Comparison of ENCODE assay signal across 14 cellular contexts in genomic region chr7:94556028-94556427, GRCh38. TPM values are rescaled to one million over a fixed set of nuclear protein-coding genes. Genes with fewer than 3 reads are reported as not detected.
DNase-seq lines count a peak whose midpoint lies in the region; ATAC-seq and TF ChIP-seq lines count a peak whose summit lies in the region.
"Had no signal": no experiment of that assay in that cellular context is flagged by ENCODE, and none has a peak within 500 bp of the region (broad histone marks: within the 10 kb centered on the region; RNA-seq: fewer than 3 reads in every experiment).

No MANE protein-coding gene starts in this region.

- H3K27me3 ChIP-seq in SU-DHL-6 (ENCODE audit: low read length) (no peaks in the 10 kb centered on the region), GM23248 (replicated peaks; ENCODE audit: insufficient read depth) (no peaks in the 10 kb centered on the region)
- H3K27me3 ChIP-seq: cardiac muscle cell had no signal

- H3K27me3 Mint-ChIP-seq in activated CD4-positive, alpha-beta T cell treated with anti-CD3 and anti-CD28 coated beads, Interleukin-2, amount 10 ng/mL, durations not matched to agents 24 days and 14 days, result no peaks in the 10 kb centered on the region
- H3K27me3 Mint-ChIP-seq: T-cell had no signal

- H3K27ac ChIP-seq in SU-DHL-6 (ENCODE audit: low read depth, low read length), result peak overlapping the region; percentile 51
- H3K27ac ChIP-seq in GM23248, result no peak overlapping the region
- H3K27ac ChIP-seq: cardiac muscle cell, PC-9 had no signal

- H3K4me2 ChIP-seq in SU-DHL-6 (ENCODE audit: low read depth, low read length, poor library complexity, severe bottlenecking), result peak overlapping the region; percentile 39
- H3K4me2 ChIP-seq in GM23248 (ENCODE audit: unreplicated experiment), result no peak overlapping the region
- H3K4me2 ChIP-seq: PC-9 had no signal

- peaks cover 5% of the 10 kb centered on the region; the same call in 1 of the 2 replicates for H3K36me3 ChIP-seq in SU-DHL-6 (ENCODE audit: low read length)
- H3K36me3 ChIP-seq in GM23248 (ENCODE audit: low read depth), result no peaks in the 10 kb centered on the region; the same call in 1 of the 2 replicates

- H3K4me1 Mint-ChIP-seq in activated CD4-positive, alpha-beta T cell treated with anti-CD3 and anti-CD28 coated beads, Interleukin-2, amount 10 ng/mL, durations not matched to agents 24 days and 14 days, result no peaks in the 10 kb centered on the region
- H3K4me1 Mint-ChIP-seq: T-cell had no signal

- H3K9me3 Mint-ChIP-seq in activated CD4-positive, alpha-beta T cell treated with anti-CD3 and anti-CD28 coated beads, Interleukin-2, amount 10 ng/mL, durations not matched to agents 24 days and 14 days, result peaks cover 3% of the 10 kb centered on the region
- H3K9me3 Mint-ChIP-seq: T-cell had no signal

- in situ Hi-C loops in GM23248 (cut with MboI), result no loop called here

- H3K9me3 ChIP-seq in SU-DHL-6 (ENCODE audit: insufficient read depth, low read length) (no peaks in the 10 kb centered on the region), GM23248 (ENCODE audit: low read depth) (no peaks in the 10 kb centered on the region)

- no peak overlapping the region for H3K4me3 ChIP-seq in SU-DHL-6 (ENCODE audit: insufficient read depth, low read length, poor library complexity, severe bottlenecking)
- no peak overlapping the region for H3K4me3 ChIP-seq in GM23248
- H3K4me3 ChIP-seq: cardiac muscle cell, PC-9 had no signal

- 76 to 84% methylated on average over 2 of the region's 2 CpGs for WGBS in GM23248 (ENCODE audit: low coverage in 1 of 2, low lambda C conversion rate in 2 of 2, missing lambda C conversion rate in 2 of 2), 2 experiments

- H3K4me1 ChIP-seq in GM23248 (ENCODE audit: insufficient read depth), result no peaks in the 10 kb centered on the region

- H3K36me3 Mint-ChIP-seq in activated CD4-positive, alpha-beta T cell treated with anti-CD3 and anti-CD28 coated beads, Interleukin-2, amount 10 ng/mL, durations not matched to agents 24 days and 14 days (ENCODE audit: low read depth), result peaks cover 21% of the 10 kb centered on the region

- intact Hi-C loops in activated CD4-positive, alpha-beta T cell treated with anti-CD3 and anti-CD28 coated beads, Interleukin-2, amount 10 ng/mL, durations not matched to agents 24 days and 14 days (cut with micrococcal nuclease), result no loop called here

- H3K79me2 ChIP-seq in SU-DHL-6 (ENCODE audit: insufficient read depth, low read length) (no peaks in the 10 kb centered on the region), GM23248 (ENCODE audit: insufficient read depth) (no peaks in the 10 kb centered on the region)

- H3K27ac Mint-ChIP-seq in activated CD4-positive, alpha-beta T cell treated with anti-CD3 and anti-CD28 coated beads, Interleukin-2, amount 10 ng/mL, durations not matched to agents 24 days and 14 days, result no peak overlapping the region
- H3K27ac Mint-ChIP-seq: T-cell had no signal

- H2AFZ ChIP-seq in SU-DHL-6 (ENCODE audit: low read depth, low read length, severe bottlenecking) (no peak overlapping the region), GM23248 (no peak overlapping the region)
- H2AFZ ChIP-seq: PC-9 had no signal

- no peak for DNase-seq in activated CD4-positive, alpha-beta T cell treated with anti-CD3 and anti-CD28 coated beads, Interleukin-2, amount 10 ng/mL, durations not matched to agents 24 days and 14 days
- DNase-seq in GM23248 (no peak), GM19238 (ENCODE audit: insufficient read length, low spot score) (no peak), DMS114 treated with DMSO at 0.1 percent for 48 hours (lab: John Stamatoyannopoulos, UW; ENCODE audit: unreplicated experiment) (no peak)
- DNase-seq: activated CD4-positive, alpha-beta T cell treated with anti-CD3 and anti-CD28 coated beads, Interleukin-2, amount 50 U/mL, for 4 hours; C1 segment of cervical spinal cord; left cardiac atrium; PC-9; T-cell had no signal

- H3K9me2 ChIP-seq in SU-DHL-6 (replicated peaks; ENCODE audit: insufficient read depth, low read length), result no peaks in the 10 kb centered on the region
- H3K9me2 ChIP-seq in GM23248 (ENCODE audit: insufficient read depth), result no peaks in the 10 kb centered on the region

- H3K9ac ChIP-seq in SU-DHL-6 (ENCODE audit: low read length), result no peak overlapping the region
- no peak overlapping the region for H3K9ac ChIP-seq in GM23248

- no peaks in the 10 kb centered on the region for H4K20me1 ChIP-seq in SU-DHL-6 (ENCODE audit: low read depth, low read length)
- H4K20me1 ChIP-seq in GM23248 (ENCODE audit: insufficient read depth), result no peaks in the 10 kb centered on the region

- ATAC-seq in GM18511 (IDR thresholded peaks at IDR 0.05; ENCODE audit: unreplicated experiment) (peak; percentile 92), GM21447 (IDR thresholded peaks at IDR 0.05; ENCODE audit: unreplicated experiment) (peak; percentile 79), HG03103 (IDR thresholded peaks at IDR 0.05; ENCODE audit: low read depth, unreplicated experiment) (peak; percentile 79)
- ATAC-seq: left cardiac atrium, T-cell had no signal

- H3F3A ChIP-seq in SU-DHL-6 (ENCODE audit: insufficient read depth), result no peaks in the 10 kb centered on the region; the same call in 1 of the 2 replicates
- H3F3A ChIP-seq in GM23248 (ENCODE audit: insufficient read depth), result 0 out of 2 replicates have a peak, but pooled peaks cover 4% of the 10 kb centered on the region

- H3K4me3 Mint-ChIP-seq in activated CD4-positive, alpha-beta T cell treated with anti-CD3 and anti-CD28 coated beads, Interleukin-2, amount 10 ng/mL, durations not matched to agents 24 days and 14 days, result no peak overlapping the region
- H3K4me3 Mint-ChIP-seq: T-cell had no signal

- no peak for TF ChIP-seq CTCF in SU-DHL-6 (IDR thresholded peaks at IDR 0.05; ENCODE audit: insufficient read depth, low read length, poor library complexity, severe bottlenecking)

RNA-seq across cellular contexts. Expression of gene CASD1, which starts 46.4 kb away (rescaled TPM):
- total RNA-seq in activated CD4-positive, alpha-beta T cell treated with anti-CD3 and anti-CD28 coated beads, Interleukin-2, amount 10 ng/mL, durations not matched to agents 24 days and 14 days, result 12.5 and 13.4 TPM in 2 replicates
- 11.1 and 12.3 TPM in 2 replicates for total RNA-seq in GM23248 (2014; rRNA removed; shearing (Covaris generic))
- polyA plus RNA-seq in GM23248 (2016; fragmentation: Nextera tagmentation; extraction: Ambion mirVana), result 5.9 and 6.0 TPM in 2 replicates
